In the genomic region with DNA sequence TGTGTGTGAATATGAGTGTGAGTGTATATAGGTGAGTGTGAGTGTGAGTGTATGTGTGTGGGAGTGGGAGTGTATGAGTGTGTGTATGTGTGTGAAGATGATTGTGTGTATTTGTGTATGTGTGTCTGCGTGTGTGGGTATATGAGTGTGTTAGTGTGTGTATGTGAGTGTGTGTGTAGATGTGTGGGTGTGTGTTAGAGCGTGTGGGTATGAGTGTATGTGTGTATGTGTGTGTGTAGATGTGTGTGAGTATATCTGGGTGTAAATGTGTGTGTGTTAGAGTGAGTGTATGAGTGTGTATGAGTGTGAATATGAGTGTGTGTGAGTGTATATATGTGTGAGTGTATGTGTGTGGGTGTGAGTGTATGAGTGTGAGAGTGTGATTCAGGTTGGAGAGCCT, we compare ENCODE assay signal across 31 cellular contexts. TPM values are rescaled to one million over a fixed set of nuclear protein-coding genes. Genes with fewer than 3 reads are reported as not detected.
"Had no signal": no experiment of that assay in that cellular context is flagged by ENCODE, and none has a peak within 500 bp of the region (broad histone marks: within the 10 kb centered on the region; RNA-seq: fewer than 3 reads in every experiment).

No MANE protein-coding gene starts in this region.

- H3K27ac ChIP-seq: ascending aorta, cardiac muscle cell, colonic mucosa, SJSA1 had no signal

- H3K27me3 ChIP-seq: ascending aorta, cardiac muscle cell, colonic mucosa had no signal

- FAIRE-seq: TTC549 had no signal

- H3K9me3 ChIP-seq: ascending aorta, colonic mucosa, SK-N-SH had no signal

- DNase-seq: activated CD4-positive, alpha-beta memory T cell treated with anti-CD3 and anti-CD28 coated beads, Interleukin-2, amount 10 ng/mL, durations not matched to agents 7 days and 5 days; activated CD4-positive, alpha-beta T cell treated with anti-CD3 and anti-CD28 coated beads for 4 hours; activated effector memory CD4-positive, alpha-beta T cell treated with anti-CD3 and anti-CD28 coated beads, Interleukin-2, amount 50 U/mL, for 16 hours; activated naive CD4-positive, alpha-beta T cell; activated naive CD4-positive, alpha-beta T cell treated with anti-CD3 and anti-CD28 coated beads, Interleukin-2, amount 50 U/mL, for 16 hours; activated naive CD8-positive, alpha-beta T cell treated with anti-CD3 and anti-CD28 coated beads for 36 hours; activated T-cell treated with anti-CD3 and anti-CD28 coated beads, Interleukin-2, amount 50 U/mL, for 1 hour; activated T-cell treated with anti-CD3 and anti-CD28 coated beads, Interleukin-2, amount 50 U/mL, for 72 hours; amniotic stem cell; colonic mucosa; MM.1S; MV-4-11; NCI-H1092; NCI-H1436 treated with DMSO at 0.1 percent for 48 hours; NCI-H1694 treated with DMSO at 0.1 percent for 48 hours; NCI-H2029; NCI-H345; NCI-H510A; NCI-H526; NCI-H748 treated with DMSO at 0.1 percent for 48 hours; NK-92 treated with Interleukin-12 subunit alpha and Interleukin-12 subunit beta, amount 100 ng/mL, for 24 hours; SHP77; SK-N-SH had no signal

- ATAC-seq: activated T-cell treated with anti-CD3 and anti-CD28 coated beads, Interleukin-2, amount 50 U/mL, for 72 hours; activated T-helper 17 cell treated with anti-CD3 and anti-CD28 coated beads, Interleukin-2, amount 50 U/mL, for 72 hours had no signal

- H3K4me3 ChIP-seq: ascending aorta, cardiac muscle cell, colonic mucosa, SJSA1 had no signal

- H3K36me3 ChIP-seq: ascending aorta, cardiac muscle cell, colonic mucosa, SJSA1 had no signal

- H3K4me1 ChIP-seq: ascending aorta, colonic mucosa, SJSA1 had no signal

RNA-seq across cellular contexts. Expression of gene LRRC10B, which starts 11.1 kb away (rescaled TPM):
- total RNA-seq: activated CD8-positive, alpha-beta memory T cell treated with anti-CD3 and anti-CD28 coated beads for 36 hours; activated naive CD8-positive, alpha-beta T cell treated with anti-CD3 and anti-CD28 coated beads for 36 hours; activated T-cell treated with anti-CD3 and anti-CD28 coated beads, Interleukin-2, amount 50 U/mL, for 72 hours; activated T-helper 17 cell treated with anti-CD3 and anti-CD28 coated beads, Interleukin-2, amount 50 U/mL, for 72 hours; LHCN-M2; OCI-LY7; SJSA1 had no signal
- polyA plus RNA-seq: SK-N-SH had no signal
